ENCODE assay signal across 18 cellular contexts in the genomic region with DNA sequence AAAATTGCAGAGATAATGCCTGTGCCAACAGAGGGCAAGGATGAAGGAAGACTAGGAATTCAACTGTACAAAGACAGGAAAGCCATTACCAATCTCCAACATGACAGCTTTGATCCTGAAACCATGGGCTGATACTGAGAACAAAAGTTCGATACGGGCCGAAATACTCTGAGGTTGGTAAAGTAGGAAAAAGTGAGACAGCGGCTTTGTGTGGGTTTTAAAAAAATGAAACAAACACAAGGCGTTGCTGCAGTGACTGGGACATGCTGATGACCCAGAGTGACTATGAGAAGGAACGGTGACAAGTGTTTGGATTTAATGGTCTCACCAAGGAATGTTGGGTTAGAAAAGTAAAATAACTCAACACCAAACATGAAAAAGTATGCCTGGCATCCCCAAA. TPM values are rescaled to one million over a fixed set of nuclear protein-coding genes. Genes with fewer than 3 reads are reported as not detected.
DNase-seq lines count a peak whose midpoint lies in the region; ATAC-seq and TF ChIP-seq lines count a peak whose summit lies in the region.
"Had no signal": no experiment of that assay in that cellular context is flagged by ENCODE, and none has a peak within 500 bp of the region (broad histone marks: within the 10 kb centered on the region; RNA-seq: fewer than 3 reads in every experiment).

No MANE protein-coding gene starts in this region.

- TF ChIP-seq CTCF in HFFc6 (IDR thresholded peaks at IDR 0.05) (no peak), mesothelial cell of epicardium (IDR thresholded peaks at IDR 0.05; ENCODE audit: unreplicated experiment) (no peak)

- H3K27ac Mint-ChIP-seq in activated naive CD4-positive, alpha-beta T cell treated with anti-CD3 and anti-CD28 coated beads, Interleukin-2, amount 50 U/mL, for 72 hours: peak overlapping the region; percentile 47 to 51
- H3K27ac Mint-ChIP-seq in HFFc6 (0 out of 2 replicates have a peak overlapping the region, but pooled peaks have one; percentile 1), mesothelial cell of epicardium (peak overlapping the region; percentile 65)
- H3K27ac Mint-ChIP-seq in activated T-helper 17 cell treated with anti-CD3 and anti-CD28 coated beads, Interleukin-2, amount 50 U/mL, for 72 hours: peak overlapping the region; percentile 47

- H3K9me3 Mint-ChIP-seq in activated naive CD4-positive, alpha-beta T cell treated with anti-CD3 and anti-CD28 coated beads, Interleukin-2, amount 50 U/mL, for 72 hours: no peaks in the 10 kb centered on the region
- no peaks in the 10 kb centered on the region for H3K9me3 Mint-ChIP-seq in HFFc6
- H3K9me3 Mint-ChIP-seq in activated T-helper 17 cell treated with anti-CD3 and anti-CD28 coated beads, Interleukin-2, amount 50 U/mL, for 72 hours: no peaks in the 10 kb centered on the region
- H3K9me3 Mint-ChIP-seq in mesothelial cell of epicardium: no peaks in the 10 kb centered on the region

- H3K27me3 Mint-ChIP-seq in HFFc6 (ENCODE audit: insufficient read depth) (no peaks in the 10 kb centered on the region; the same call in 1 of the 2 replicates), mesothelial cell of epicardium (ENCODE audit: low read depth) (no peaks in the 10 kb centered on the region)
- H3K27me3 Mint-ChIP-seq in activated T-helper 17 cell treated with anti-CD3 and anti-CD28 coated beads, Interleukin-2, amount 50 U/mL, for 72 hours: no peaks in the 10 kb centered on the region

- ATAC-seq in activated naive CD4-positive, alpha-beta T cell treated with anti-CD3 and anti-CD28 coated beads, Interleukin-2, amount 50 U/mL, for 72 hours: no peak
- peak; percentile 49 for ATAC-seq in activated T-helper 17 cell treated with anti-CD3 and anti-CD28 coated beads, Interleukin-2, amount 50 U/mL, for 72 hours (replicated peaks)

- H3K4me1 Mint-ChIP-seq in HFFc6 (ENCODE audit: low read depth) (no peaks in the 10 kb centered on the region; the same call in 1 of the 2 replicates), mesothelial cell of epicardium (no peaks in the 10 kb centered on the region)
- H3K4me1 Mint-ChIP-seq in activated T-helper 17 cell treated with anti-CD3 and anti-CD28 coated beads, Interleukin-2, amount 50 U/mL, for 72 hours: peaks cover 5% of the 10 kb centered on the region

- H3K36me3 Mint-ChIP-seq in activated naive CD4-positive, alpha-beta T cell treated with anti-CD3 and anti-CD28 coated beads, Interleukin-2, amount 50 U/mL, for 72 hours: peaks cover 7 to 55% of the 10 kb centered on the region in 2 donors
- H3K36me3 Mint-ChIP-seq in HFFc6 (ENCODE audit: low read depth): peaks cover 46% of the 10 kb centered on the region
- H3K36me3 Mint-ChIP-seq in activated T-helper 17 cell treated with anti-CD3 and anti-CD28 coated beads, Interleukin-2, amount 50 U/mL, for 72 hours (ENCODE audit: low read depth): peaks cover 79% of the 10 kb centered on the region
- H3K36me3 Mint-ChIP-seq in mesothelial cell of epicardium: peaks cover 32% of the 10 kb centered on the region

- H3K4me3 Mint-ChIP-seq in HFFc6 (no peak overlapping the region), mesothelial cell of epicardium (no peak overlapping the region)
- H3K4me3 Mint-ChIP-seq in activated T-helper 17 cell treated with anti-CD3 and anti-CD28 coated beads, Interleukin-2, amount 50 U/mL, for 72 hours: no peak overlapping the region

- DNase-seq in activated naive CD4-positive, alpha-beta T cell treated with anti-CD3 and anti-CD28 coated beads, Interleukin-2, amount 50 U/mL, for 72 hours (ENCODE audit: low spot score in 2 of 2): no peak
- DNase-seq in activated naive CD4-positive, alpha-beta T cell treated with anti-CD3 and anti-CD28 coated beads, Interleukin-2, amount 50 U/mL, for 16 hours: no peak
- DNase-seq in HFFc6 (no peak), mesothelial cell of epicardium (ENCODE audit: low spot score in 2 of 2, unreplicated experiment in 2 of 2) (no peak), NOMO-1 treated with dmso at 0.1 percent for 144 hours (lab: John Stamatoyannopoulos, UW; ENCODE audit: unreplicated experiment) (no peak)
- DNase-seq in activated CD8-positive, alpha-beta memory T cell treated with anti-CD3 and anti-CD28 coated beads for 24 hours: no peak
- DNase-seq: ACHN, AML-193, DMS 273 treated with DMSO at 0.1 percent for 48 hours, H7, MV-4-11, NCI-H1694 treated with DMSO at 0.1 percent for 48 hours, NCI-H2107, NCI-H510A treated with DMSO at 0.1 percent for 48 hours, NCI-H774, OCI-M1, SHP77 treated with DMSO at 0.1 percent for 48 hours had no signal

RNA-seq across cellular contexts. Expression of a gene that starts 24.2 kb away (rescaled TPM):
- under 1 TPM; 0.11 to 0.41 TPM for total RNA-seq in activated naive CD4-positive, alpha-beta T cell treated with anti-CD3 and anti-CD28 coated beads, Interleukin-2, amount 50 U/mL, for 72 hours
- total RNA-seq in HFFc6 (2021; fragmentation: NEBNext Ultra II Directional; extraction: Animal tissue kit (Norgen Biotek cat#: 25700)): 100 to 1,000 TPM in 5 of 6 experiments, 10 to 100 TPM in 1; 92.1 to 141 (median 133) TPM
- under 1 TPM in 1 of 2 donors, not detected in 1; 0.30 TPM for total RNA-seq in activated T-helper 17 cell treated with anti-CD3 and anti-CD28 coated beads, Interleukin-2, amount 50 U/mL, for 72 hours
- 45.5 to 50.7 TPM (median 48.3 TPM) in 3 replicates for total RNA-seq in mesothelial cell of epicardium

Comparison
In these comparisons a context has a peak if more than half of its experiments do, and no peak if none do; other contexts are left out.
1. H3K27ac Mint-ChIP-seq: peak in every context shown above with its lines; median percentile 65 in mesothelial cell of epicardium; 49 in activated naive CD4-positive, alpha-beta T cell treated with anti-CD3 and anti-CD28 coated beads, Interleukin-2, amount 50 U/mL, for 72 hours; 47 in activated T-helper 17 cell treated with anti-CD3 and anti-CD28 coated beads, Interleukin-2, amount 50 U/mL, for 72 hours; 1 in HFFc6.
2. RNA of a gene that starts 24.2 kb away (total RNA-seq): 92.1 to 141 TPM in HFFc6 and 45.5 to 50.7 TPM in mesothelial cell of epicardium; 0.11 to 0.41 TPM in activated naive CD4-positive, alpha-beta T cell treated with anti-CD3 and anti-CD28 coated beads, Interleukin-2, amount 50 U/mL, for 72 hours and 0.30 TPM in activated T-helper 17 cell treated with anti-CD3 and anti-CD28 coated beads, Interleukin-2, amount 50 U/mL, for 72 hours; every median in the first group is over 10 times any median in the second.